ENCODE assay signal across 11 cellular contexts in the genomic region with DNA sequence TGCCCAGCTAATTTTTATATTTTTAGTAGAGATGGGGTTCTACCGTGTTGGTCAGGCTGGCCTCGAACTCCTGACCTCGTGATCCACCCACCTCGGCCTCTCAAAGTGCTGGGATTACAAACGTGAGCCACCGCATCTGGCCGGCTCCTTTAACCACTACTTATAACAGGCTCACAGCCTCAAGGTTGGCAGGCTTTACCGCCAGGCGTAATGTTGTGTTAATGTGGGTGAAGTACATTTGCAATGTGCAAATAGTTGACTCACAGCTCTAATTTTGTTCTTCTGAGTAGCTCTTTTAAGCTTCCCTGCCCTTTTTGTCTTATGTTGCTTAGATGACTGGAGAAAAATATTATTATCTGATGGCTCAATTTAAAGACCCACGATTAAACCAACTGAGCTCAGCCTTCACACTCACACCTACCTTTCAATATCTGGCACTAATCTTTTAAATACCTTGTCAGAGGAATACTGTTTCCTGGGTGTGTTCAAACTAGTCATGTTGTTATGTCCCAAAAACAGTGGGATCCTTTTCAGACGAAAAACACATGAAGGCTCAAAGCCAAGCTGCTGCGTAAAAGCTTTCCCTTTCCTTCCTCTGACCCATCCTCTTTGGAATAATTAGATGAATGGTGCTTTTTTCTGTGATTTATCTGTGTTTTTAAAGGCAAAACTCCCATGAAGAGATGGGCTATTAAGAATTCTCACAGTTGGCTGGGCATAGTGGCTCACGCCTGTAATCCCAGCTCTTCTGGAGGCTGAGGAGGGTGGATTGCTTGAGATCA. TPM values are rescaled to one million over a fixed set of nuclear protein-coding genes. Genes with fewer than 3 reads are reported as not detected.
A peak's percentile ranks its signal among the peaks of the same experiment; 100 is the strongest.
DNase-seq lines count a peak whose midpoint lies in the region; ATAC-seq and TF ChIP-seq lines count a peak whose summit lies in the region.
"Had no signal": no experiment of that assay in that cellular context is flagged by ENCODE, and none has a peak within 500 bp of the region (broad histone marks: within the 10 kb centered on the region; RNA-seq: fewer than 3 reads in every experiment).

No MANE protein-coding gene starts in this region.

- H3K36me3 Mint-ChIP-seq in brain, result no peaks in the 10 kb centered on the region

- H3K9me3 Mint-ChIP-seq in brain, result no peaks in the 10 kb centered on the region
- H3K9me3 Mint-ChIP-seq: neural crest cell had no signal

- H3K9ac ChIP-seq in iPS-20b (ENCODE audit: low read depth, low read length), result no peak overlapping the region; the same call in 1 of the 2 replicates

- intact Hi-C loops in tibial artery (cut with DNase I; ENCODE audit: low total_unique reads), result no loop called here

- H3K27ac Mint-ChIP-seq in brain, result peak overlapping the region in 4 of 5 experiments; percentile 5 to 87 (median 76)

- peaks cover 29% of the 10 kb centered on the region for H3K4me1 Mint-ChIP-seq in brain

- no peaks in the 10 kb centered on the region for H3K36me3 ChIP-seq in iPS-20b (ENCODE audit: insufficient read depth, low read depth, low read length)
- H3K36me3 ChIP-seq in tibial artery, result no peaks in the 10 kb centered on the region
- H3K36me3 ChIP-seq: adrenal gland had no signal

- TF ChIP-seq CTCF in brain (conservative IDR thresholded peaks at IDR 0.05) (no peak), tibial artery (IDR thresholded peaks at IDR 0.05) (no peak)

- peak overlapping the region in 2 of 5 experiments; percentile 0 to 37 for H3K4me3 Mint-ChIP-seq in brain
- H3K4me3 Mint-ChIP-seq: neural crest cell had no signal

- peaks cover 32% of the 10 kb centered on the region for H3K4me1 ChIP-seq in iPS-20b (ENCODE audit: insufficient read depth, low read length)
- peaks cover 0 to 23% (median 4%) of the 10 kb centered on the region in 4 donors for H3K4me1 ChIP-seq in tibial artery

- H3K27me3 Mint-ChIP-seq in brain, result peaks cover 3% of the 10 kb centered on the region

- H3K27me3 ChIP-seq in iPS-20b (ENCODE audit: insufficient read depth, low read length) (no peaks in the 10 kb centered on the region), tibial artery (no peaks in the 10 kb centered on the region)
- H3K27me3 ChIP-seq: adrenal gland had no signal

- ATAC-seq in GM18505 (IDR thresholded peaks at IDR 0.05; ENCODE audit: unreplicated experiment), result no peak

- H3K9me3 ChIP-seq in iPS-20b (ENCODE audit: insufficient read depth, low read depth, low read length), result no peaks in the 10 kb centered on the region
- H3K9me3 ChIP-seq in tibial artery, result no peaks in the 10 kb centered on the region
- H3K9me3 ChIP-seq: adrenal gland had no signal

- DNase-seq in DMS 273 (lab: John Stamatoyannopoulos, UW; ENCODE audit: unreplicated experiment) (peak; percentile 19), DMS 273 treated with DMSO at 0.1 percent for 48 hours (lab: John Stamatoyannopoulos, UW) (no peak), tibial artery (peak; percentile 81 to 88), D341Med (ENCODE audit: low spot score) (no peak), T-helper 9 cell (no peak)

- no peak for TF ChIP-seq POLR2A in GM18505 (IDR thresholded peaks at IDR 0.05; ENCODE audit: borderline replicate concordance, extremely low read depth, insufficient read depth, insufficient read length)

- H3K4me3 ChIP-seq in iPS-20b (ENCODE audit: low read length) (peak overlapping the region; percentile 38; the same call in 1 of the 2 replicates), tibial artery (no peak overlapping the region)
- H3K4me3 ChIP-seq: adrenal gland had no signal

- H3K27ac ChIP-seq in iPS-20b (ENCODE audit: low read length) (peak overlapping the region; percentile 57), tibial artery (peak overlapping the region; percentile 45 to 57)
- H3K27ac ChIP-seq: 22Rv1, adrenal gland had no signal

RNA-seq across cellular contexts. Expression of gene USP44, which starts 57.2 kb away (rescaled TPM):
- polyA plus RNA-seq in brain (ENCODE audit: insufficient read depth, low read depth, low replicate concordance), result 0.20 TPM

Comparison
In these comparisons a context has a peak if more than half of its experiments do, and no peak if none do; other contexts are left out.
1. DNase-seq: peak in DMS 273 (single experiment) and tibial artery (2 of 2); none in DMS 273 treated with DMSO at 0.1 percent for 48 hours (single experiment), D341Med (single experiment) and T-helper 9 cell (single experiment).